Comparison of ENCODE assay signal across 28 cellular contexts in the genomic region with DNA sequence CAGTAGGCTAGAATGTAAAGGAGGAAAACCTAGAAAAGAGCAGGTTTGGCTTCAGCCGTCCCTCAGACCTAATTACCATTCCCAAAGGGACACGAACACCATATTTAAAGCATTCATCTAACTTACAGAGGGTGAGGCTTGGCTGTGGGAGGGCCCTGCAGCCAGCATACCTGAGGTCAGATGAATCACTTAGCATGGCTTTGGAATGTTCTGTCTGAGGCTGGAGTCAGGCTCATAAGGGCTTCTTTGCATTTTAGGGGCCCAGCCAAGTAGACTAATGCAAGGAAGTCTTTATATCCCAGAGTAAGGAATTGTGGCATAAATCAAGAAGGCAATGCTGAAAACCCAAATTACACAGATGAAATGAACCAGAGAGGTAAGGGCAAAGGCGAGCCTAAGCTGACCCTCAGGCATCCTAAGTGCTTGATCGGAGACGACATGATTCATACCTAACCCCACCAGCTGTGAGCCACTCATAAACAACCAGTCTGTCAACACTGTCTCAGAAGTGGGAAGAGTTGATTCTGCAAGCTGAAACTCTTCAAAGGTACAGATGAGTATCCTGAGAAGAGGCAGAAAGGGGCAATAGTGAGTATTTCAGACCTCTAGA.
DNase-seq lines count a peak whose midpoint lies in the region; ATAC-seq and TF ChIP-seq lines count a peak whose summit lies in the region.
"Had no signal": no experiment of that assay in that cellular context is flagged by ENCODE, and none has a peak within 500 bp of the region (broad histone marks: within the 10 kb centered on the region; RNA-seq: fewer than 3 reads in every experiment).

No MANE protein-coding gene starts in this region.

- intact Hi-C loops in activated CD4-positive, alpha-beta memory T cell treated with anti-CD3 and anti-CD28 coated beads for 36 hours (cut with micrococcal nuclease), result no loop called here

- H3K4me3 Mint-ChIP-seq in nephron progenitor cell, result no peak overlapping the region
- H3K4me3 Mint-ChIP-seq in activated CD4-positive, alpha-beta memory T cell treated with anti-CD3 and anti-CD28 coated beads for 36 hours, result no peak overlapping the region
- H3K4me3 Mint-ChIP-seq: activated CD8-positive, alpha-beta memory T cell treated with anti-CD3 and anti-CD28 coated beads, Interleukin-2, amount 10 ng/mL, durations not matched to agents 7 days and 5 days; activated naive CD8-positive, alpha-beta T cell treated with anti-CD3 and anti-CD28 coated beads for 36 hours; activated T-cell treated with anti-CD3 and anti-CD28 coated beads, Interleukin-2, amount 50 U/mL, for 4 hours had no signal

- TF ChIP-seq CTCF in AG04449 (IDR thresholded peaks at IDR 0.05; ENCODE audit: insufficient read depth, low read length, missing control alignments) (no peak), epithelial cell of esophagus (IDR thresholded peaks at IDR 0.05; ENCODE audit: insufficient read depth, low read depth, low read length, missing control alignments) (no peak), nephron progenitor cell (IDR thresholded peaks at IDR 0.05) (no peak)

- H3K27ac Mint-ChIP-seq in nephron progenitor cell, result peak overlapping the region; percentile 74
- H3K27ac Mint-ChIP-seq in activated CD4-positive, alpha-beta memory T cell treated with anti-CD3 and anti-CD28 coated beads for 36 hours, result no peak overlapping the region
- H3K27ac Mint-ChIP-seq: activated CD8-positive, alpha-beta memory T cell treated with anti-CD3 and anti-CD28 coated beads, Interleukin-2, amount 10 ng/mL, durations not matched to agents 7 days and 5 days; activated naive CD8-positive, alpha-beta T cell treated with anti-CD3 and anti-CD28 coated beads for 36 hours had no signal

- ATAC-seq in HG03457 (IDR thresholded peaks at IDR 0.05; ENCODE audit: unreplicated experiment), result no peak
- ATAC-seq: activated CD8-positive, alpha-beta memory T cell treated with anti-CD3 and anti-CD28 coated beads, Interleukin-2, amount 10 ng/mL, durations not matched to agents 7 days and 5 days; activated T-cell treated with anti-CD3 and anti-CD28 coated beads, Interleukin-2, amount 50 U/mL, for 4 hours; PC-3; stimulated activated naive CD8-positive, alpha-beta T cell treated with anti-CD3 and anti-CD28 coated beads, Interleukin-15, Interleukin-2, amounts not matched to agents 100 U/mL and 50 U/mL, for 24 hours had no signal

- CTCF ChIA-PET in AG04449 (lab: Yijun Ruan, JAX), result interaction anchor here (0.8 kb wide), 1 partner anchor 29 kb away, joined by 3 read pairs; no protein-coding TSS in a partner anchor
- CTCF ChIA-PET in activated CD4-positive, alpha-beta memory T cell treated with anti-CD3 and anti-CD28 coated beads for 36 hours (lab: Charles Lee), result no interaction called here

- H3K36me3 Mint-ChIP-seq in nephron progenitor cell (ENCODE audit: low read depth), result no peaks in the 10 kb centered on the region
- H3K36me3 Mint-ChIP-seq in activated CD4-positive, alpha-beta memory T cell treated with anti-CD3 and anti-CD28 coated beads for 36 hours, result no peaks in the 10 kb centered on the region
- H3K36me3 Mint-ChIP-seq: activated CD8-positive, alpha-beta memory T cell treated with anti-CD3 and anti-CD28 coated beads, Interleukin-2, amount 10 ng/mL, durations not matched to agents 7 days and 5 days; activated naive CD8-positive, alpha-beta T cell treated with anti-CD3 and anti-CD28 coated beads for 36 hours had no signal

- H3K27me3 Mint-ChIP-seq in nephron progenitor cell (ENCODE audit: low read depth, poor library complexity), result peaks cover 16% of the 10 kb centered on the region
- no peaks in the 10 kb centered on the region for H3K27me3 Mint-ChIP-seq in activated CD4-positive, alpha-beta memory T cell treated with anti-CD3 and anti-CD28 coated beads for 36 hours
- H3K27me3 Mint-ChIP-seq: activated CD8-positive, alpha-beta memory T cell treated with anti-CD3 and anti-CD28 coated beads, Interleukin-2, amount 10 ng/mL, durations not matched to agents 7 days and 5 days; activated naive CD8-positive, alpha-beta T cell treated with anti-CD3 and anti-CD28 coated beads for 36 hours had no signal

- H3K4me3 ChIP-seq in AG04449 (ENCODE audit: low read depth, low read length) (no peak overlapping the region), epithelial cell of esophagus (ENCODE audit: low read length) (no peak overlapping the region)
- H3K4me3 ChIP-seq: lung, right atrium auricular region, SK-N-MC had no signal

- DNase-seq in AG04449 (ENCODE audit: low read depth, low spot score) (peak; percentile 10), NCI-H69 (lab: John Stamatoyannopoulos, UW) (peak; percentile 71), epithelial cell of esophagus (ENCODE audit: low read depth) (peak; percentile 50), nephron progenitor cell (peak; percentile 44), 8988T (no peak), Ammon's horn (ENCODE audit: low spot score) (no peak)
- DNase-seq in activated CD4-positive, alpha-beta memory T cell treated with anti-CD3 and anti-CD28 coated beads for 36 hours, result no peak
- DNase-seq: activated CD4-positive, CD25-positive, alpha-beta regulatory T cell; activated CD8-positive, alpha-beta memory T cell treated with anti-CD3 and anti-CD28 coated beads, Interleukin-2, amount 10 ng/mL, durations not matched to agents 7 days and 5 days; activated gamma-delta T cell; activated naive CD8-positive, alpha-beta T cell treated with anti-CD3 and anti-CD28 coated beads for 36 hours; activated T-cell treated with anti-CD3 and anti-CD28 coated beads, Interleukin-2, amount 50 U/mL, for 4 hours; aorta; central memory CD4-positive, alpha-beta T cell; cortex of kidney; DMS153; effector memory CD4-positive, alpha-beta T cell; erythroblast; NCI-H1694 treated with DMSO at 0.1 percent for 48 hours; NCI-H2171; NCI-H510A; PC-3; stimulated activated CD4-positive, alpha-beta T cell treated with anti-CD3 and anti-CD28 coated beads, Interleukin-1b, Interleukin-23, amount 100 ng/mL, for 48 hours; stimulated activated naive CD8-positive, alpha-beta T cell treated with anti-CD3 and anti-CD28 coated beads, Interleukin-15, Interleukin-2, amounts not matched to agents 100 U/mL and 50 U/mL, for 24 hours had no signal

- H3K9me3 Mint-ChIP-seq in nephron progenitor cell, result no peaks in the 10 kb centered on the region
- no peaks in the 10 kb centered on the region for H3K9me3 Mint-ChIP-seq in activated CD4-positive, alpha-beta memory T cell treated with anti-CD3 and anti-CD28 coated beads for 36 hours
- H3K9me3 Mint-ChIP-seq: activated naive CD8-positive, alpha-beta T cell treated with anti-CD3 and anti-CD28 coated beads for 36 hours had no signal

- H3K4me1 Mint-ChIP-seq in nephron progenitor cell, result peaks cover 25% of the 10 kb centered on the region
- H3K4me1 Mint-ChIP-seq in activated CD4-positive, alpha-beta memory T cell treated with anti-CD3 and anti-CD28 coated beads for 36 hours (ENCODE audit: low read depth), result no peaks in the 10 kb centered on the region
- H3K4me1 Mint-ChIP-seq: activated CD8-positive, alpha-beta memory T cell treated with anti-CD3 and anti-CD28 coated beads, Interleukin-2, amount 10 ng/mL, durations not matched to agents 7 days and 5 days; activated naive CD8-positive, alpha-beta T cell treated with anti-CD3 and anti-CD28 coated beads for 36 hours had no signal

- POLR2A ChIA-PET in AG04449 (lab: Yijun Ruan, JAX), result no interaction called here
- POLR2A ChIA-PET in activated CD4-positive, alpha-beta memory T cell treated with anti-CD3 and anti-CD28 coated beads for 36 hours (lab: Charles Lee), result no interaction called here

Comparison
In these comparisons a context has a peak if more than half of its experiments do, and no peak if none do; other contexts are left out.
1. DNase-seq: peak in AG04449 (single experiment), NCI-H69 (single experiment), epithelial cell of esophagus (single experiment) and nephron progenitor cell (single experiment); none in 8988T (single experiment), Ammon's horn (single experiment) and activated CD4-positive, alpha-beta memory T cell treated with anti-CD3 and anti-CD28 coated beads for 36 hours (single experiment).